32 cellular contexts compared by ENCODE assay signal in the genomic region with DNA sequence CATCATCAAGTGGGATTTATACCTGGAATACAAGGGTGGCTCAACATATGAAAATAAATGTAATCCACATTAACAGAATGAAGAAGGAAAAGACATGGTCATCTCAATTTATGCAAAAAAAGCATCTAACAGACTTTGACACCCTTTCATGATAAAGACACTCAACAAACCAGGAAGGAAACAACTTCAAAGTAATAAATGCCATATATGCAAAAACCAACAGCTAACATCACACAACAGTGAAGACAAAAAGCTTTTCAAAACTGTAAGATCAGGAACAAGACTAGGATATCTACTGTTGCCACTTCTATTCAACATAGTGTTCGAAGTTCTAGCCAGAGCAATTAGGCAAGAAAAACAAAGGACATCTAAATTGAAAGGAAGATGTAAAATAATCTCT.
"Had no signal": no experiment of that assay in that cellular context is flagged by ENCODE, and none has a peak within 500 bp of the region (broad histone marks: within the 10 kb centered on the region; RNA-seq: fewer than 3 reads in every experiment).

No MANE protein-coding gene starts in this region.

- H3K4me3 ChIP-seq: esophagus squamous epithelium had no signal

- H3K27me3 ChIP-seq: brain microvascular endothelial cell, esophagus squamous epithelium had no signal

- H3K27ac ChIP-seq: brain microvascular endothelial cell, epithelial cell of prostate, esophagus squamous epithelium had no signal

- H3K27ac Mint-ChIP-seq: activated CD4-positive, alpha-beta memory T cell treated with anti-CD3 and anti-CD28 coated beads, Interleukin-2, amount 10 ng/mL, durations not matched to agents 7 days and 5 days; activated CD4-positive, alpha-beta T cell treated with anti-CD3 and anti-CD28 coated beads for 36 hours; activated CD4-positive, alpha-beta T cell treated with anti-CD3 and anti-CD28 coated beads, Interleukin-2, amount 10 ng/mL, durations not matched to agents 7 days and 5 days; activated naive CD8-positive, alpha-beta T cell; activated T-cell treated with anti-CD3 and anti-CD28 coated beads, Interleukin-2, amount 50 U/mL, for 24 hours; activated T-cell treated with anti-CD3 and anti-CD28 coated beads, Interleukin-2, amount 50 U/mL, for 72 hours had no signal

- H3K4me1 ChIP-seq: esophagus squamous epithelium had no signal

- H3K27me3 Mint-ChIP-seq: activated CD4-positive, alpha-beta memory T cell treated with anti-CD3 and anti-CD28 coated beads, Interleukin-2, amount 10 ng/mL, durations not matched to agents 7 days and 5 days; activated CD4-positive, alpha-beta T cell treated with anti-CD3 and anti-CD28 coated beads for 36 hours; activated CD4-positive, alpha-beta T cell treated with anti-CD3 and anti-CD28 coated beads, Interleukin-2, amount 10 ng/mL, durations not matched to agents 7 days and 5 days; activated naive CD8-positive, alpha-beta T cell; activated T-cell treated with anti-CD3 and anti-CD28 coated beads, Interleukin-2, amount 50 U/mL, for 24 hours; effector memory CD8-positive, alpha-beta T cell had no signal

- H3K4me3 Mint-ChIP-seq: activated CD4-positive, alpha-beta memory T cell treated with anti-CD3 and anti-CD28 coated beads, Interleukin-2, amount 10 ng/mL, durations not matched to agents 7 days and 5 days; activated CD4-positive, alpha-beta T cell treated with anti-CD3 and anti-CD28 coated beads for 36 hours; activated CD4-positive, alpha-beta T cell treated with anti-CD3 and anti-CD28 coated beads, Interleukin-2, amount 10 ng/mL, durations not matched to agents 7 days and 5 days; activated naive CD8-positive, alpha-beta T cell; activated T-cell treated with anti-CD3 and anti-CD28 coated beads, Interleukin-2, amount 50 U/mL, for 24 hours; activated T-cell treated with anti-CD3 and anti-CD28 coated beads, Interleukin-2, amount 50 U/mL, for 72 hours had no signal

- DNase-seq: activated CD4-positive, alpha-beta memory T cell treated with anti-CD3 and anti-CD28 coated beads, Interleukin-2, amount 10 ng/mL, durations not matched to agents 7 days and 5 days; activated CD4-positive, alpha-beta T cell treated with anti-CD3 and anti-CD28 coated beads for 36 hours; activated CD4-positive, alpha-beta T cell treated with anti-CD3 and anti-CD28 coated beads, Interleukin-2, amount 10 ng/mL, durations not matched to agents 7 days and 5 days; activated CD4-positive, alpha-beta T cell treated with anti-CD3 and anti-CD28 coated beads, Interleukin-2, amount 50 U/mL, for 4 hours; activated CD4-positive, CD25-positive, alpha-beta regulatory T cell; activated CD4-positive, CD25-positive, alpha-beta regulatory T cell treated with anti-CD3 and anti-CD28 coated beads, Interleukin-2, amount 50 U/mL, for 72 hours; activated CD8-positive, alpha-beta memory T cell treated with anti-CD3 and anti-CD28 coated beads, Interleukin-2, amount 50 U/mL, for 48 hours; activated effector memory CD4-positive, alpha-beta T cell treated with Interleukin-2 at 50 U/mL for 16 hours; activated gamma-delta T cell treated with Interleukin-2 at 50 U/mL for 16 hours; activated naive CD4-positive, alpha-beta T cell treated with anti-CD3 and anti-CD28 coated beads, Interleukin-2, amount 50 U/mL, for 16 hours; activated naive CD4-positive, alpha-beta T cell treated with Interleukin-2 at 50 U/mL for 16 hours; activated T-cell treated with anti-CD3 and anti-CD28 coated beads for 4 hours; activated T-cell treated with anti-CD3 and anti-CD28 coated beads, Interleukin-2, amount 50 U/mL, for 24 hours; activated T-cell treated with anti-CD3 and anti-CD28 coated beads, Interleukin-2, amount 50 U/mL, for 72 hours; amniotic stem cell; anterior cingulate cortex; brain microvascular endothelial cell; cortex of kidney; dermis blood vessel endothelial cell; effector CD4-positive, alpha-beta T cell; effector memory CD8-positive, alpha-beta T cell; esophagus squamous epithelium; head of caudate nucleus; T-helper 2 cell had no signal

- H3K9me3 ChIP-seq: esophagus squamous epithelium had no signal

- ATAC-seq: activated CD4-positive, alpha-beta T cell treated with anti-CD3 and anti-CD28 coated beads for 36 hours; activated T-cell treated with anti-CD3 and anti-CD28 coated beads, Interleukin-2, amount 50 U/mL, for 72 hours; effector memory CD8-positive, alpha-beta T cell had no signal

- H3K9me3 Mint-ChIP-seq: activated CD4-positive, alpha-beta memory T cell treated with anti-CD3 and anti-CD28 coated beads, Interleukin-2, amount 10 ng/mL, durations not matched to agents 7 days and 5 days; activated CD4-positive, alpha-beta T cell treated with anti-CD3 and anti-CD28 coated beads, Interleukin-2, amount 10 ng/mL, durations not matched to agents 7 days and 5 days; activated T-cell treated with anti-CD3 and anti-CD28 coated beads, Interleukin-2, amount 50 U/mL, for 24 hours; activated T-cell treated with anti-CD3 and anti-CD28 coated beads, Interleukin-2, amount 50 U/mL, for 72 hours; effector memory CD8-positive, alpha-beta T cell had no signal

- FAIRE-seq: astrocyte, bronchial epithelial cell, colon, endometrium, endothelial cell of umbilical vein, frontal cortex had no signal
